8 cellular contexts compared by ENCODE assay signal in the genomic region with DNA sequence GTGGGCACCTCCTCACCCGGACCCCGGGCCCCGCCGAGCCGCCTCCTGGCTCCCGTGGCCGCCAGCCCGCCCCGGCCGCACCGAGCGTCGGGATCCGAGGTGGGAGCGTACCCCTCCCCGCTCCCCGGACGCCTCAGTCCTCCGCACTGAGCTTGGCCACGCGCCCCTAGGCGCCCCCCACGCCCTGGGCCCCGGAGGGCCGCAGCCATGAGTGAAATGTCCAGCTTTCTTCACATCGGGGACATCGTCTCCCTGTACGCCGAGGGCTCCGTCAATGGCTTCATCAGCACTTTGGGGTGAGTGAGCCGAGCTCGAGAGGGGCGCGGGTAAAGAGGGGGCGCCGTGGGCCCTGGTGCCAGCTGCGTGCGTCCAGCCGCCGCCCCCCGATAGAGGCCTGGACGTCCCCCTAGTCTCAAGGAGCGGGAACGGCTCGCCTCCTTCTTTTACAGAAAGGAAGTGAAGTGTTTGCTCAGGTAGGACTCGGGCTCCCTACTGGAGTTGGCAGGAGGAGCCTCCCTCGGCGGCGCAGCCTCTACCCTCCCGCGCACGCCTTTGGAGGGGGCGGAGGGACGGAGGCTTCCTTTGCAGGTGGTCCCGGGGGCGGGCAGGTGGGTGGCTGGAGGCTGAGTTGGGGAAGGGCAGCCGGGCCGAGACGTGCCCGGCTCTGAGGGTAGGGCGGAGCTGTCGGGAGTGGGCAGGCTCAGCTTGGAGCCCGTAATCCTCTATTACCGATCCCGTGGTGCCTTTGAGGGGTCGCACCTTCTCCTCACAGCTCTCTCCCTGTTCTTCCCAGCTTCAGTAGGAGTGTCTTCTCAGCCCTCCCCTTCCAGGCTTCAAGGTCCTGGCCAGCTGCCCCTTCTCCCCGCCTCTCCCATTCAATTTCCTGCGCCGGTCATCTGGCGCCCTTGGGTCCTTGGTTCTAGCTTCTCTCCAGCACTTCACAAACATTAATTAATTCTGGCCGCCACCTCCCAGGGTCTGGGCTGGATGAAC. TPM values are rescaled to one million over a fixed set of nuclear protein-coding genes. Genes with fewer than 3 reads are reported as not detected.
DNase-seq lines count a peak whose midpoint lies in the region; ATAC-seq, FAIRE-seq and TF ChIP-seq lines count a peak whose summit lies in the region.

No MANE protein-coding gene starts in this region.

- peak overlapping the region; percentile 94 for H3K4me3 ChIP-seq in epithelial cell of proximal tubule (ENCODE audit: low read depth, low read length)
- peak overlapping the region; percentile 62 for H3K4me3 ChIP-seq in neural progenitor cell
- peak overlapping the region; percentile 21 to 61 for H3K4me3 ChIP-seq in aorta (ENCODE audit: low read length in 2 of 2)

- peak; percentile 67 for DNase-seq in EL
- no peak for DNase-seq in H54 (ENCODE audit: insufficient read length, low spot score)
- peak; percentile 75 for DNase-seq in NCI-H1105 (lab: John Stamatoyannopoulos, UW)
- DNase-seq in activated CD8-positive, alpha-beta memory T cell treated with anti-CD3 and anti-CD28 coated beads for 4 hours (ENCODE audit: low read depth in 2 of 2), result peak; percentile 23 to 55
- no peak for DNase-seq in epithelial cell of proximal tubule (ENCODE audit: low read depth)
- DNase-seq in neural progenitor cell (ENCODE audit: low spot score), result peak; percentile 61
- no peak for DNase-seq in aorta
- no peak for DNase-seq in SK-N-DZ (ENCODE audit: low spot score)

- no peak for FAIRE-seq in H54 (lab: Jason Lieb, UNC)

- no peaks in the 10 kb centered on the region for H3K9me3 Mint-ChIP-seq in neural progenitor cell

- H3K27me3 ChIP-seq in neural progenitor cell (peaks cover 49% of the 10 kb centered on the region), aorta (ENCODE audit: control insufficient read depth in 1 of 2, insufficient read depth in 2 of 2, low read length in 1 of 2) (no peaks in the 10 kb centered on the region)

- H4K20me1 ChIP-seq in neural progenitor cell (ENCODE audit: low read depth), result no peaks in the 10 kb centered on the region

- peak overlapping the region; percentile 90 for H2AFZ ChIP-seq in neural progenitor cell (replicated peaks)

- H3K79me2 ChIP-seq in neural progenitor cell (ENCODE audit: low read depth), result no peaks in the 10 kb centered on the region

- H3K36me3 ChIP-seq in neural progenitor cell, result no peaks in the 10 kb centered on the region
- no peaks in the 10 kb centered on the region for H3K36me3 ChIP-seq in aorta (ENCODE audit: control insufficient read depth in 1 of 2, insufficient read depth in 2 of 2, low read length in 1 of 2)

- H3F3A ChIP-seq in neural progenitor cell (ENCODE audit: low read depth), result peaks cover 22% of the 10 kb centered on the region

- intact Hi-C loops in aorta (cut with DNase I), result no loop called here

- TF ChIP-seq CTCF in epithelial cell of proximal tubule (conservative IDR thresholded peaks at IDR 0.05; ENCODE audit: low read depth, low read length) (no peak), neural progenitor cell (IDR thresholded peaks at IDR 0.05) (no peak)

- H3K4me1 Mint-ChIP-seq in neural progenitor cell, result peaks cover 25% of the 10 kb centered on the region

- peaks cover 49% of the 10 kb centered on the region for H3K27me3 Mint-ChIP-seq in neural progenitor cell (ENCODE audit: insufficient read depth, low read depth)

- H3K36me3 Mint-ChIP-seq in neural progenitor cell, result no peaks in the 10 kb centered on the region

- H3K4me3 Mint-ChIP-seq in neural progenitor cell, result peak overlapping the region; percentile 81

- H3K27ac ChIP-seq in neural progenitor cell (no peak overlapping the region), aorta (ENCODE audit: low read depth in 1 of 2, low read length in 2 of 2) (no peak overlapping the region)

- peak overlapping the region; percentile 96 for H3K4me2 ChIP-seq in neural progenitor cell

- H3K9me3 ChIP-seq in neural progenitor cell (ENCODE audit: low read depth) (no peaks in the 10 kb centered on the region), aorta (ENCODE audit: control insufficient read depth, low read length) (no peaks in the 10 kb centered on the region)

- 0 out of 2 replicates have a peak, but pooled peaks have one; percentile 23 for TF ChIP-seq POLR2A in H54 (IDR thresholded peaks at IDR 0.05; ENCODE audit: low read depth, low read length)

- ATAC-seq in aorta (ENCODE audit: low FRiP score), result peak; percentile 16

- 8 to 10% methylated on average over 62 to 71 of the region's 71 CpGs for WGBS in aorta, 2 donors

- H3K9ac ChIP-seq in neural progenitor cell, result no peak overlapping the region

- H3K27ac Mint-ChIP-seq in neural progenitor cell, result no peak overlapping the region

- peaks cover 26% of the 10 kb centered on the region for H3K4me1 ChIP-seq in neural progenitor cell
- no peaks in the 10 kb centered on the region for H3K4me1 ChIP-seq in aorta (ENCODE audit: control insufficient read depth in 1 of 2, insufficient read depth in 2 of 2, low read length in 2 of 2)

RNA-seq across cellular contexts. Expression of gene ITPR3, which starts 0.6 kb away (rescaled TPM):
- total RNA-seq in epithelial cell of proximal tubule, result 69.3 and 74.4 TPM in 2 replicates
- 1.5 and 3.4 TPM in 2 replicates for total RNA-seq in neural progenitor cell (ENCODE audit: low replicate concordance)
- 10 to 100 TPM; 11.9 to 28.8 TPM for total RNA-seq in aorta
- 1 to 10 TPM; 4.6 to 7.0 TPM for polyA plus RNA-seq in aorta
- not detected in 2 replicates for polyA plus RNA-seq in SK-N-DZ (2014; cell fraction: cytosol; rRNA removed)
- polyA plus RNA-seq in SK-N-DZ (2014; cell fraction: nucleus; rRNA removed), result 0.06 TPM in 1 of 2 replicates, not detected in the other

RNA-seq across cellular contexts. Expression of gene BAK1, which starts 41.6 kb away (rescaled TPM):
- 17.9 and 18.6 TPM in 2 replicates for total RNA-seq in epithelial cell of proximal tubule
- 13.9 and 40.0 TPM in 2 replicates for total RNA-seq in neural progenitor cell (ENCODE audit: low replicate concordance)
- total RNA-seq in aorta, result 10 to 100 TPM; 12.4 to 15.0 TPM
- 10 to 100 TPM; 13.4 to 21.8 TPM for polyA plus RNA-seq in aorta
- polyA plus RNA-seq in SK-N-DZ (2014; cell fraction: cytosol; rRNA removed), result 28.7 and 29.1 TPM in 2 replicates
- 28.0 and 29.4 TPM in 2 replicates for polyA plus RNA-seq in SK-N-DZ (2014; cell fraction: nucleus; rRNA removed)

Comparison
In these comparisons a context has a peak if more than half of its experiments do, and no peak if none do; other contexts are left out.
1. DNase-seq: peak in EL (single experiment), NCI-H1105 (single experiment), activated CD8-positive, alpha-beta memory T cell treated with anti-CD3 and anti-CD28 coated beads for 4 hours (2 of 2) and neural progenitor cell (single experiment); none in H54 (single experiment), epithelial cell of proximal tubule (single experiment), aorta (0 of 2) and SK-N-DZ (single experiment).
2. H3K4me3 ChIP-seq: peak in every context shown above with its lines; median percentile 94 in epithelial cell of proximal tubule; 62 in neural progenitor cell; 41 in aorta.